Comparison of ENCODE assay signal across 14 cellular contexts in the genomic region with DNA sequence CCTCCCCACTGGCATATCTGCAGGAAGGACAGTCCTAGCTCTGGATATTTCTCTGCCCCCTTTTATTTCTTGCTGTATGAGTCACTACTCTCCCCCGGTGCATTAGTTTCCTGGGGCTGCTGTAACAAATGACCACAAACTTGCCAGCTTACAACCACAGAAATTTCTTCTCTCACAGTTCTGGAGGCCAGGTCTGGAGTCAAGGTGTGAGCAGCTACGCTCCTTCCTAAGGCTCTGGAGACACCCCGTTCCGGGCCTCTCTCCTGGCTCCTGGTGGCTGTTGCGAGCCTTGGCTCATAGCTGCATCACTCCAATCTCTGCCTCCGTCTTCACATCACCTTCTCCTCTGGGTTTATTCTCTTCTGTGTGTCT. TPM values are rescaled to one million over a fixed set of nuclear protein-coding genes. Genes with fewer than 3 reads are reported as not detected.
DNase-seq lines count a peak whose midpoint lies in the region; ATAC-seq and TF ChIP-seq lines count a peak whose summit lies in the region.
"Had no signal": no experiment of that assay in that cellular context is flagged by ENCODE, and none has a peak within 500 bp of the region (broad histone marks: within the 10 kb centered on the region; RNA-seq: fewer than 3 reads in every experiment).

No MANE protein-coding gene starts in this region.

- in situ Hi-C loops in astrocyte of the spinal cord (cut with HindIII; ENCODE audit: low sequenced_read_pairs) = no loop called here

- DNase-seq in AG10803 (ENCODE audit: low read depth) (peak; percentile 70), Kasumi-1 (lab: John Stamatoyannopoulos, UW) (peak; percentile 55 to 64), astrocyte of the spinal cord (ENCODE audit: low read depth, low spot score) (peak; percentile 87), kidney epithelial cell (ENCODE audit: low read depth) (peak; percentile 77), lower lobe of right lung (no peak), NCI-H1436 treated with DMSO at 0.1 percent for 48 hours (lab: John Stamatoyannopoulos, UW) (no peak), DMS 273 (lab: John Stamatoyannopoulos, UW; ENCODE audit: unreplicated experiment) (no peak)
- DNase-seq: activated CD8-positive, alpha-beta memory T cell treated with anti-CD3 and anti-CD28 coated beads for 24 hours; AML-193; NCI-H2081 treated with DMSO at 0.1 percent for 48 hours; right lobe of liver had no signal

- no peaks in the 10 kb centered on the region for H3K9me3 ChIP-seq in lower lobe of right lung
- H3K9me3 ChIP-seq: right lobe of liver, tibial nerve had no signal

- intact Hi-C loops in lower lobe of right lung (cut with DNase I) = no loop called here

- H3K4me3 ChIP-seq in AG10803 (ENCODE audit: low read length) (no peak overlapping the region), astrocyte of the spinal cord (ENCODE audit: low read depth, low read length) (no peak overlapping the region), kidney epithelial cell (ENCODE audit: low read depth, low read length) (no peak overlapping the region), lower lobe of right lung (no peak overlapping the region)
- H3K4me3 ChIP-seq: right lobe of liver, tibial nerve had no signal

- H3K27me3 ChIP-seq in kidney epithelial cell (ENCODE audit: control insufficient read depth, insufficient read depth, low read length) (no peaks in the 10 kb centered on the region), lower lobe of right lung (ENCODE audit: low read depth) (no peaks in the 10 kb centered on the region)
- H3K27me3 ChIP-seq: right lobe of liver, tibial nerve had no signal

- peaks cover 20% of the 10 kb centered on the region for H3K4me1 ChIP-seq in lower lobe of right lung
- H3K4me1 ChIP-seq: tibial nerve had no signal

- H3K36me3 ChIP-seq in kidney epithelial cell (ENCODE audit: control insufficient read depth, insufficient read depth, low read length) (no peaks in the 10 kb centered on the region), lower lobe of right lung (no peaks in the 10 kb centered on the region)
- H3K36me3 ChIP-seq: right lobe of liver had no signal

- ATAC-seq in lower lobe of right lung (no peak), GM18519 (IDR thresholded peaks at IDR 0.05; ENCODE audit: low FRiP score, unreplicated experiment) (no peak)

- no peak overlapping the region for H3K27ac ChIP-seq in lower lobe of right lung
- H3K27ac ChIP-seq: right lobe of liver, tibial nerve had no signal

- 0 out of 2 replicates have a peak, but pooled peaks have one; percentile 3 for TF ChIP-seq CTCF in AG10803 (conservative IDR thresholded peaks at IDR 0.05; ENCODE audit: low read length)
- TF ChIP-seq CTCF in astrocyte of the spinal cord (IDR thresholded peaks at IDR 0.05; ENCODE audit: low read depth, low read length) = peak; percentile 53
- peak; percentile 33 for TF ChIP-seq CTCF in kidney epithelial cell (IDR thresholded peaks at IDR 0.05; ENCODE audit: insufficient read depth, low read length, poor library complexity, severe bottlenecking)
- TF ChIP-seq CTCF in lower lobe of right lung (IDR thresholded peaks at IDR 0.05) = no peak

RNA-seq across cellular contexts. Expression of a gene that starts 34.1 kb away (rescaled TPM):
- 59.8 and 65.5 TPM in 2 replicates for total RNA-seq in kidney epithelial cell
- total RNA-seq in lower lobe of right lung = 85.2 TPM
- total RNA-seq: G401 had no signal

Comparison
In these comparisons a context has a peak if more than half of its experiments do, and no peak if none do; other contexts are left out.
1. DNase-seq: peak in AG10803 (single experiment), Kasumi-1 (2 of 2), astrocyte of the spinal cord (single experiment) and kidney epithelial cell (single experiment); none in lower lobe of right lung (single experiment), NCI-H1436 treated with DMSO at 0.1 percent for 48 hours (single experiment) and DMS 273 (single experiment).